21 cellular contexts compared by ENCODE assay signal in the genomic region with DNA sequence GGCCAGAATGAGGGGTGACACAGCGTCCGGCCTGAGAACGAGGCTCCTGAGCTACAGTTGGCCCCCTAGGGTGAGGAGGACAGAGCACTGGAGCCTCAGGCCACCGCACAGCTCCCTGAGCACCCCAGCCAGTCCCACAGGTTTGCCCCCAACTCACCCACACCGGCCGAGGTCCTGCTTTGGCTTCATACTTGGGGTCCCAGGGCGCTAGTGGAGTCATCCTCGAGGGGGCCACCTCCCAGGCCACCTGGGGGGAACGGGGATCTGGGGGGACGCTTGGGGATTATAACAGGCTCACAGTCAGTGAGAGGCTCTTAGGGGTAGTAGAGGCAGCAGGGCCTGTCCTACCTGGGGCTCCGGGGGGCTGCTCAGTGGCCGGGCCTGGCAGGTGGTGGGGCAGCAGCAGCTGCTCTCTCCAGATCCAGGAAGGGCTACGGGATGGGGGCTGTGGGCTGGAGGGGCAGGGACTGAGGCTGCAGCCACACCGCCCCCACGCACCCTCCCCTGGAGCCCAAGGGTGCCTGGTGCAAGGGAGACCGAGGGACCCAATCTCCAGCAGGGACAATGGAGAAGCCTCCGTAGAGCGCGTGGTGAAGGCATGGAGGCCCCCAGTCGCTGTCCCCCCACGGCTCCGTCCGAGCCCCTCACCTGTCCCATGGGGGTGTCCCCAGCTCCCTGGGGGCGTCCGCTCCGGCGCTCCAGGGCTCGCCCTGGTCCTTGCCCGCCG. TPM values are rescaled to one million over a fixed set of nuclear protein-coding genes. Genes with fewer than 3 reads are reported as not detected.
DNase-seq lines count a peak whose midpoint lies in the region; ATAC-seq, FAIRE-seq and TF ChIP-seq lines count a peak whose summit lies in the region.
"Had no signal": no experiment of that assay in that cellular context is flagged by ENCODE, and none has a peak within 500 bp of the region (broad histone marks: within the 10 kb centered on the region; RNA-seq: fewer than 3 reads in every experiment).

No MANE protein-coding gene starts in this region.

- no peak overlapping the region for H3K27ac ChIP-seq in K562 (ENCODE audit: extremely low read depth, low read depth, low read length)
- H3K27ac ChIP-seq in mesenchymal stem cell (ENCODE audit: low read length, poor library complexity, severe bottlenecking): no peak overlapping the region
- H3K27ac ChIP-seq in upper lobe of right lung: no peak overlapping the region
- H3K27ac ChIP-seq: A549, KMS-11, SJSA1 had no signal

- no peak overlapping the region for H2BK15ac ChIP-seq in mesenchymal stem cell (ENCODE audit: low read depth, poor library complexity, severe bottlenecking)

- H2BK12ac ChIP-seq in mesenchymal stem cell (ENCODE audit: low read length in 2 of 2): no peak overlapping the region

- H2AK5ac ChIP-seq in mesenchymal stem cell (ENCODE audit: low read length, severe bottlenecking): no peak overlapping the region

- no peaks in the 10 kb centered on the region for H3K27me3 Mint-ChIP-seq in natural killer cell treated with Interleukin-12 subunit alpha and Interleukin-12 subunit beta and Interleukin-15 and Interleukin-18, amount 100 ng/mL, for 72 hours
- no peaks in the 10 kb centered on the region for H3K27me3 Mint-ChIP-seq in natural killer cell (ENCODE audit: low read depth in 2 of 2)
- H3K27me3 Mint-ChIP-seq: CD4-positive, alpha-beta memory T cell had no signal

- no peak overlapping the region for H3K4ac ChIP-seq in mesenchymal stem cell (ENCODE audit: low read depth in 1 of 2, low read length in 2 of 2)

- no peak for TF ChIP-seq RAD21 in K562 (CRISPR knock-in tag; conservative IDR thresholded peaks at IDR 0.05 in 1 of 2, IDR thresholded peaks at IDR 0.05 in 1 of 2)

- no peaks in the 10 kb centered on the region for H4K20me1 ChIP-seq in K562 (replicated peaks; ENCODE audit: control insufficient read depth, insufficient read depth, low read length)

- peak overlapping the region in 1 of 2 experiments; percentile 65; a peak in 1 of 4 replicates for H3K9ac ChIP-seq in K562 (ENCODE audit: insufficient read depth in 1 of 2, low read depth in 2 of 2, low read length in 2 of 2)
- no peak overlapping the region for H3K9ac ChIP-seq in mesenchymal stem cell (ENCODE audit: low read length)
- H3K9ac ChIP-seq: KMS-11 had no signal

- no peak overlapping the region for H2AFZ ChIP-seq in K562 (ENCODE audit: low read depth, low read length)
- no peak overlapping the region for H2AFZ ChIP-seq in mesenchymal stem cell (ENCODE audit: low read depth, low read length)

- peak overlapping the region; percentile 52 for H4K91ac ChIP-seq in mesenchymal stem cell (ENCODE audit: low read length)

- 88% methylated on average over 13 of the region's 30 CpGs for WGBS in K562 (ENCODE audit: insufficient coverage, low coverage, missing lambda C conversion rate)
- WGBS in mesenchymal stem cell: 97% methylated on average over 30 of the region's 30 CpGs

- POLR2A ChIA-PET in K562 (lab: Yijun Ruan, JAX): interaction anchor here (0.6 to 2.8 kb wide), 3 partner anchors 8 to 96 kb away, joined by 3 to 14 read pairs (median 9); a partner anchor contains a TSS

- H2BK5ac ChIP-seq in mesenchymal stem cell (ENCODE audit: low read depth, low read length, poor library complexity, severe bottlenecking): no peak overlapping the region

- H3K4me1 ChIP-seq in K562 (replicated peaks in 1 of 2; ENCODE audit: control insufficient read depth in 2 of 2, insufficient read depth in 2 of 2, low read length in 2 of 2) (peaks cover 6 to 90% of the 10 kb centered on the region in 2 experiments; a peak in 4 of 5 replicates), mesenchymal stem cell (ENCODE audit: control insufficient read depth, insufficient read depth, low read depth, low read length) (peaks cover 38% of the 10 kb centered on the region), upper lobe of right lung (peaks cover 17% of the 10 kb centered on the region)

- no peak overlapping the region for H3K23ac ChIP-seq in mesenchymal stem cell (ENCODE audit: low read length in 2 of 2)

- H4K8ac ChIP-seq in mesenchymal stem cell (ENCODE audit: low read length): no peak overlapping the region

- ATAC-seq in natural killer cell treated with Interleukin-12 subunit alpha and Interleukin-12 subunit beta and Interleukin-15 and Interleukin-18, amount 100 ng/mL, for 72 hours: no peak
- ATAC-seq in natural killer cell: no peak
- ATAC-seq in K562: no peak
- ATAC-seq in upper lobe of right lung: no peak
- no peak for ATAC-seq in GM21367 (IDR thresholded peaks at IDR 0.05; ENCODE audit: unreplicated experiment)
- ATAC-seq in stimulated activated naive CD8-positive, alpha-beta T cell treated with anti-CD3 and anti-CD28 coated beads, Interleukin-15, Interleukin-2, amounts not matched to agents 100 U/mL and 50 U/mL, for 24 hours: no peak
- no peak for ATAC-seq in GM18511 (IDR thresholded peaks at IDR 0.05; ENCODE audit: unreplicated experiment)
- ATAC-seq: A549 had no signal

- no peak overlapping the region for H3K4me3 Mint-ChIP-seq in natural killer cell treated with Interleukin-12 subunit alpha and Interleukin-12 subunit beta and Interleukin-15 and Interleukin-18, amount 100 ng/mL, for 72 hours
- H3K4me3 Mint-ChIP-seq in natural killer cell: no peak overlapping the region
- H3K4me3 Mint-ChIP-seq: CD4-positive, alpha-beta memory T cell had no signal

- no peak overlapping the region for H3K18ac ChIP-seq in mesenchymal stem cell (ENCODE audit: low read depth in 1 of 2, low read length in 2 of 2)

- H3K36me3 Mint-ChIP-seq in natural killer cell treated with Interleukin-12 subunit alpha and Interleukin-12 subunit beta and Interleukin-15 and Interleukin-18, amount 100 ng/mL, for 72 hours: no peaks in the 10 kb centered on the region
- H3K36me3 Mint-ChIP-seq in natural killer cell: no peaks in the 10 kb centered on the region

- H3K36me3 ChIP-seq in K562 (ENCODE audit: control insufficient read depth, insufficient read depth, low read length): peaks cover 45% of the 10 kb centered on the region; the same call in 1 of the 3 replicates
- H3K36me3 ChIP-seq in mesenchymal stem cell (ENCODE audit: control insufficient read depth in 1 of 2, insufficient read depth in 2 of 2, low read depth in 1 of 2, low read length in 2 of 2): peaks cover 27 to 58% of the 10 kb centered on the region in 2 experiments
- peaks cover 43% of the 10 kb centered on the region for H3K36me3 ChIP-seq in upper lobe of right lung

- H2BK120ac ChIP-seq in mesenchymal stem cell (ENCODE audit: low read depth, low read length): no peak overlapping the region

- H3K4me1 Mint-ChIP-seq in natural killer cell treated with Interleukin-12 subunit alpha and Interleukin-12 subunit beta and Interleukin-15 and Interleukin-18, amount 100 ng/mL, for 72 hours (ENCODE audit: low read depth in 2 of 2): peaks cover 8 to 12% of the 10 kb centered on the region in 2 donors
- H3K4me1 Mint-ChIP-seq in natural killer cell: peaks cover 10 to 36% of the 10 kb centered on the region in 2 donors

- no peaks in the 10 kb centered on the region for H3K9me3 ChIP-seq in K562 (replicated peaks; ENCODE audit: control insufficient read depth, insufficient read depth, low read depth, low read length)
- H3K9me3 ChIP-seq in mesenchymal stem cell (ENCODE audit: control insufficient read depth, low read length): no peaks in the 10 kb centered on the region
- no peaks in the 10 kb centered on the region for H3K9me3 ChIP-seq in upper lobe of right lung
- H3K9me3 ChIP-seq: A549, HAP-1 had no signal

- H3K27me3 ChIP-seq in K562 (ENCODE audit: control insufficient read depth in 2 of 2, insufficient read depth in 2 of 2, low read length in 2 of 2): no peaks in the 10 kb centered on the region
- peaks cover 7 to 17% of the 10 kb centered on the region in 2 experiments for H3K27me3 ChIP-seq in mesenchymal stem cell (ENCODE audit: control insufficient read depth in 1 of 2, insufficient read depth in 1 of 2, low read length in 2 of 2)
- H3K27me3 ChIP-seq in upper lobe of right lung: no peaks in the 10 kb centered on the region

- intact Hi-C loops in natural killer cell (cut with micrococcal nuclease): no loop called here
- intact Hi-C loops in K562 (cut with micrococcal nuclease): no loop called here
- intact Hi-C loops in upper lobe of right lung (cut with DNase I): no loop called here

- H3K79me1 ChIP-seq in mesenchymal stem cell (replicated peaks; ENCODE audit: low read length, poor library complexity, severe bottlenecking): peaks cover 16% of the 10 kb centered on the region

- H3K4me3 ChIP-seq in K562 (no peak overlapping the region), mesenchymal stem cell (ENCODE audit: insufficient read depth in 1 of 2, low read depth in 1 of 2, low read length in 2 of 2) (no peak overlapping the region), upper lobe of right lung (no peak overlapping the region)
- H3K4me3 ChIP-seq: A549, HAP-1, SJSA1 had no signal

- H3K4me2 ChIP-seq in K562 (ENCODE audit: insufficient read depth, low read length): no peak overlapping the region
- H3K4me2 ChIP-seq in mesenchymal stem cell (ENCODE audit: low read length, poor library complexity, severe bottlenecking): no peak overlapping the region
- H3K4me2 ChIP-seq: A549, KMS-11 had no signal

- CTCF ChIA-PET in K562 (lab: Yijun Ruan, JAX; ENCODE audit: low intra/inter-chr PET ratio): interaction anchor here (0.5 kb wide), 1 partner anchor 100 kb away, joined by 6 read pairs; no protein-coding TSS in a partner anchor

- FAIRE-seq in K562 (lab: Jason Lieb, UNC): no peak
- FAIRE-seq: A549 had no signal

- peak; percentile 59 for DNase-seq in natural killer cell treated with Interleukin-12 subunit alpha and Interleukin-12 subunit beta and Interleukin-15 and Interleukin-18, amount 100 ng/mL, for 72 hours (ENCODE audit: low spot score)
- no peak for DNase-seq in natural killer cell
- no peak for DNase-seq in K562 (ENCODE audit: extremely low read depth in 1 of 4, low spot score in 3 of 4)
- no peak for DNase-seq in mesenchymal stem cell
- DNase-seq in upper lobe of right lung: peak; percentile 57
- no peak for DNase-seq in stimulated activated naive CD8-positive, alpha-beta T cell treated with anti-CD3 and anti-CD28 coated beads, Interleukin-15, Interleukin-2, amounts not matched to agents 100 U/mL and 50 U/mL, for 24 hours
- DNase-seq: CD4-positive, alpha-beta memory T cell; DMS53; MV-4-11; NCI-H1417; NCI-H187 treated with DMSO at 0.1 percent for 48 hours; NCI-H2227 treated with DMSO at 0.1 percent for 48 hours; NCI-H510A treated with DMSO at 0.1 percent for 48 hours; NCI-H774; SW 1271 had no signal

- peaks cover 8% of the 10 kb centered on the region for H3K9me1 ChIP-seq in K562 (ENCODE audit: control insufficient read depth, insufficient read depth, low read length)

- no TSS peak for BruUV-seq in K562 (replicated peaks; lab: Mats Ljungman, UMichigan)

- TF ChIP-seq POLR2A in K562 (conservative IDR thresholded peaks at IDR 0.05): 0 out of 2 replicates have a peak, but pooled peaks have one; percentile 34

- no peaks in the 10 kb centered on the region for H3K79me2 ChIP-seq in K562 (ENCODE audit: control insufficient read depth, insufficient read depth, low read length)

- in situ Hi-C loops in K562 (cut with MboI): loop anchor here (25.0 kb wide), 1 partner anchor 111 kb away; a partner anchor contains a TSS

- no peak overlapping the region for H3K27ac Mint-ChIP-seq in natural killer cell treated with Interleukin-12 subunit alpha and Interleukin-12 subunit beta and Interleukin-15 and Interleukin-18, amount 100 ng/mL, for 72 hours
- no peak overlapping the region for H3K27ac Mint-ChIP-seq in natural killer cell

- no peak for TF ChIP-seq EP300 in K562 (IDR thresholded peaks at IDR 0.05; ENCODE audit: low read length)

- no peak for TF ChIP-seq CTCF in natural killer cell (IDR thresholded peaks at IDR 0.05)
- no peak for TF ChIP-seq CTCF in K562 (IDR thresholded peaks at IDR 0.05 in 2 of 3, conservative IDR thresholded peaks at IDR 0.05 in 1 of 3; ENCODE audit: insufficient read depth in 2 of 3, low read depth in 1 of 3, low read length in 3 of 3)
- TF ChIP-seq CTCF in upper lobe of right lung (IDR thresholded peaks at IDR 0.05): no peak

- H3K9me3 Mint-ChIP-seq in natural killer cell treated with Interleukin-12 subunit alpha and Interleukin-12 subunit beta and Interleukin-15 and Interleukin-18, amount 100 ng/mL, for 72 hours: no peaks in the 10 kb centered on the region
- H3K9me3 Mint-ChIP-seq in natural killer cell: no peaks in the 10 kb centered on the region

- H3K14ac ChIP-seq in mesenchymal stem cell (ENCODE audit: low read length in 2 of 2): no peak overlapping the region

RNA-seq across cellular contexts. Expression of a gene that starts 0.6 kb away (rescaled TPM):
- total RNA-seq in natural killer cell treated with Interleukin-12 subunit alpha and Interleukin-12 subunit beta and Interleukin-15 and Interleukin-18, amount 100 ng/mL, for 72 hours: 10 to 100 TPM; 10.1 to 25.2 TPM
- 10 to 100 TPM; 25.9 to 46.4 (median 32.5) TPM for total RNA-seq in natural killer cell
- 7.1 and 11.6 TPM in 2 replicates for total RNA-seq in K562 (2011; cell fraction: chromatin; rRNA removed; ENCODE audit: low replicate concordance)
- 13.0 and 18.8 TPM in 2 replicates for total RNA-seq in K562 (2011; cell fraction: nucleolus; rRNA removed)
- total RNA-seq in K562 (2011; cell fraction: nucleoplasm; rRNA removed): 5.2 and 5.7 TPM in 2 replicates
- total RNA-seq in K562 (2014; rRNA removed): 1.3 and 1.8 TPM in 2 replicates
- 0.48 TPM in 1 of 2 replicates, not detected in the other for total RNA-seq in K562 (2014; rRNA removed; fragmentation: Illumina TruSeq; extraction: Trizol)
- total RNA-seq in K562 (2015; rRNA removed; fragmentation: Illumina TruSeq; extraction: Trizol): 1.1 TPM in 2 replicates
- 3.2 and 5.3 TPM in 2 replicates for total RNA-seq in K562 (2021)
- polyA plus RNA-seq in K562 (2011; rRNA removed): 0.42 and 2.1 TPM in 2 replicates
- polyA plus RNA-seq in K562 (2011; cell fraction: cytosol; rRNA removed): 0.96 and 3.5 TPM in 2 replicates
- polyA plus RNA-seq in K562 (2011; cell fraction: nucleus; rRNA removed): 11.2 and 27.2 TPM in 2 replicates
- 4.8 and 12.8 TPM in 2 replicates for polyA plus RNA-seq in K562 (2012)
- polyA plus RNA-seq in K562 (2014; fragmentation: Illumina TruSeq; extraction: Trizol): 0.48 and 2.8 TPM in 2 replicates
- polyA plus RNA-seq in K562 (2014; fragmentation: Nextera tagmentation; extraction: Ambion mirVana): under 1 TPM; 0.13 to 0.14 TPM
- polyA plus RNA-seq in K562 (2014; rRNA removed): 4.2 and 8.1 TPM in 2 replicates
- polyA minus RNA-seq in K562 (2011; rRNA and poly(A)+ RNA removed): not detected in 2 replicates
- polyA minus RNA-seq in K562 (2011; cell fraction: cytosol; rRNA and poly(A)+ RNA removed): not detected in 2 replicates
- 2.0 and 3.4 TPM in 2 replicates for polyA minus RNA-seq in K562 (2011; cell fraction: nucleus; rRNA and poly(A)+ RNA removed)
- 1.9 TPM for polyA plus RNA-seq in mesenchymal stem cell (2013, experiment 1 of 2)
- polyA plus RNA-seq in mesenchymal stem cell (2013, experiment 2 of 2): 1.4 TPM
- total RNA-seq in upper lobe of right lung: 6.4 TPM
- total RNA-seq: SJSA1 had no signal

RNA-seq across cellular contexts. Expression of a gene that starts 12.8 kb away (rescaled TPM):
- total RNA-seq in natural killer cell treated with Interleukin-12 subunit alpha and Interleukin-12 subunit beta and Interleukin-15 and Interleukin-18, amount 100 ng/mL, for 72 hours: 100 to 1,000 TPM; 125 to 150 TPM
- 100 to 1,000 TPM; 282 to 296 (median 289) TPM for total RNA-seq in natural killer cell
- total RNA-seq in K562 (2011; cell fraction: chromatin; rRNA removed; ENCODE audit: low replicate concordance): 117 and 377 TPM in 2 replicates
- 224 and 228 TPM in 2 replicates for total RNA-seq in K562 (2011; cell fraction: nucleolus; rRNA removed)
- total RNA-seq in K562 (2011; cell fraction: nucleoplasm; rRNA removed): 133 and 136 TPM in 2 replicates
- total RNA-seq in K562 (2014; rRNA removed): 15.0 and 33.7 TPM in 2 replicates
- total RNA-seq in K562 (2014; rRNA removed; fragmentation: Illumina TruSeq; extraction: Trizol): 3.3 and 6.0 TPM in 2 replicates
- 15.0 and 17.2 TPM in 2 replicates for total RNA-seq in K562 (2015; rRNA removed; fragmentation: Illumina TruSeq; extraction: Trizol)
- 56.0 and 63.3 TPM in 2 replicates for total RNA-seq in K562 (2021)
- polyA plus RNA-seq in K562 (2011; rRNA removed): 9.0 and 22.2 TPM in 2 replicates
- 8.5 and 16.9 TPM in 2 replicates for polyA plus RNA-seq in K562 (2011; cell fraction: cytosol; rRNA removed)
- 184 and 234 TPM in 2 replicates for polyA plus RNA-seq in K562 (2011; cell fraction: nucleus; rRNA removed)
- 28.5 and 77.6 TPM in 2 replicates for polyA plus RNA-seq in K562 (2012)
- 15.7 and 28.6 TPM in 2 replicates for polyA plus RNA-seq in K562 (2014; fragmentation: Illumina TruSeq; extraction: Trizol)
- polyA plus RNA-seq in K562 (2014; fragmentation: Nextera tagmentation; extraction: Ambion mirVana): under 1 TPM; 0.06 to 0.25 TPM
- 41.0 and 53.0 TPM in 2 replicates for polyA plus RNA-seq in K562 (2014; rRNA removed)
- polyA minus RNA-seq in K562 (2011; rRNA and poly(A)+ RNA removed): 7.4 and 7.6 TPM in 2 replicates
- 25.4 and 28.8 TPM in 2 replicates for polyA minus RNA-seq in K562 (2011; cell fraction: cytosol; rRNA and poly(A)+ RNA removed)
- polyA minus RNA-seq in K562 (2011; cell fraction: nucleus; rRNA and poly(A)+ RNA removed): 61.5 and 71.8 TPM in 2 replicates
- polyA plus RNA-seq in mesenchymal stem cell (2013, experiment 1 of 2): 72.6 TPM
- polyA plus RNA-seq in mesenchymal stem cell (2013, experiment 2 of 2): 68.0 TPM
- total RNA-seq in upper lobe of right lung: 88.0 TPM

RNA-seq across cellular contexts. Expression of a gene that starts 13.0 kb away (rescaled TPM):
- total RNA-seq in natural killer cell treated with Interleukin-12 subunit alpha and Interleukin-12 subunit beta and Interleukin-15 and Interleukin-18, amount 100 ng/mL, for 72 hours: under 1 TPM in 1 of 2 donors, not detected in 1; 0.21 TPM
- total RNA-seq in natural killer cell: under 1 TPM; 0.45 to 0.94 (median 0.88) TPM
- 1.5 and 2.7 TPM in 2 replicates for total RNA-seq in K562 (2011; cell fraction: chromatin; rRNA removed; ENCODE audit: low replicate concordance)
- total RNA-seq in K562 (2011; cell fraction: nucleolus; rRNA removed): 1.6 and 2.0 TPM in 2 replicates
- 1.1 and 2.1 TPM in 2 replicates for total RNA-seq in K562 (2011; cell fraction: nucleoplasm; rRNA removed)
- 0.50 and 1.4 TPM in 2 replicates for total RNA-seq in K562 (2014; rRNA removed)
- 0.10 and 0.33 TPM in 2 replicates for total RNA-seq in K562 (2014; rRNA removed; fragmentation: Illumina TruSeq; extraction: Trizol)
- 0.49 and 0.51 TPM in 2 replicates for total RNA-seq in K562 (2015; rRNA removed; fragmentation: Illumina TruSeq; extraction: Trizol)
- total RNA-seq in K562 (2021): 0.94 and 0.95 TPM in 2 replicates
- 0.50 and 0.57 TPM in 2 replicates for polyA plus RNA-seq in K562 (2011; rRNA removed)
- 0.86 and 1.00 TPM in 2 replicates for polyA plus RNA-seq in K562 (2011; cell fraction: cytosol; rRNA removed)
- polyA plus RNA-seq in K562 (2011; cell fraction: nucleus; rRNA removed): 2.1 and 3.5 TPM in 2 replicates
- 0.52 and 1.0 TPM in 2 replicates for polyA plus RNA-seq in K562 (2012)
- 0.42 and 0.80 TPM in 2 replicates for polyA plus RNA-seq in K562 (2014; fragmentation: Illumina TruSeq; extraction: Trizol)
- under 1 TPM; 0.17 to 0.27 TPM for polyA plus RNA-seq in K562 (2014; fragmentation: Nextera tagmentation; extraction: Ambion mirVana)
- 0.73 and 1.3 TPM in 2 replicates for polyA plus RNA-seq in K562 (2014; rRNA removed)
- polyA minus RNA-seq in K562 (2011; rRNA and poly(A)+ RNA removed): 0.51 and 0.84 TPM in 2 replicates
- polyA minus RNA-seq in K562 (2011; cell fraction: cytosol; rRNA and poly(A)+ RNA removed): 0.67 TPM in 1 of 2 replicates, not detected in the other
- 0.67 and 0.78 TPM in 2 replicates for polyA minus RNA-seq in K562 (2011; cell fraction: nucleus; rRNA and poly(A)+ RNA removed)
- 0.37 TPM for polyA plus RNA-seq in mesenchymal stem cell (2013, experiment 1 of 2)
- polyA plus RNA-seq in mesenchymal stem cell (2013, experiment 2 of 2): 0.33 TPM
- 1.4 TPM for total RNA-seq in upper lobe of right lung

RNA-seq across cellular contexts. Expression of a gene that starts 29.1 kb away (rescaled TPM):
- 1 to 10 TPM; 5.4 to 5.6 TPM for total RNA-seq in natural killer cell treated with Interleukin-12 subunit alpha and Interleukin-12 subunit beta and Interleukin-15 and Interleukin-18, amount 100 ng/mL, for 72 hours
- 10 to 100 TPM; 18.4 to 24.8 (median 21.7) TPM for total RNA-seq in natural killer cell
- 11.5 and 28.7 TPM in 2 replicates for total RNA-seq in K562 (2011; cell fraction: chromatin; rRNA removed; ENCODE audit: low replicate concordance)
- total RNA-seq in K562 (2011; cell fraction: nucleolus; rRNA removed): 29.5 and 34.2 TPM in 2 replicates
- 23.0 and 24.9 TPM in 2 replicates for total RNA-seq in K562 (2011; cell fraction: nucleoplasm; rRNA removed)
- 13.5 and 14.1 TPM in 2 replicates for total RNA-seq in K562 (2014; rRNA removed)
- total RNA-seq in K562 (2014; rRNA removed; fragmentation: Illumina TruSeq; extraction: Trizol): 3.8 and 4.5 TPM in 2 replicates
- total RNA-seq in K562 (2015; rRNA removed; fragmentation: Illumina TruSeq; extraction: Trizol): 8.9 and 10.0 TPM in 2 replicates
- 32.4 and 33.9 TPM in 2 replicates for total RNA-seq in K562 (2021)
- polyA plus RNA-seq in K562 (2011; rRNA removed): 5.0 and 11.8 TPM in 2 replicates
- 9.0 and 11.0 TPM in 2 replicates for polyA plus RNA-seq in K562 (2011; cell fraction: cytosol; rRNA removed)
- 59.3 and 94.1 TPM in 2 replicates for polyA plus RNA-seq in K562 (2011; cell fraction: nucleus; rRNA removed)
- polyA plus RNA-seq in K562 (2012): 21.8 and 34.6 TPM in 2 replicates
- 30.4 and 31.8 TPM in 2 replicates for polyA plus RNA-seq in K562 (2014; fragmentation: Illumina TruSeq; extraction: Trizol)
- 1 to 10 TPM; 5.2 to 5.4 TPM for polyA plus RNA-seq in K562 (2014; fragmentation: Nextera tagmentation; extraction: Ambion mirVana)
- 28.0 and 28.6 TPM in 2 replicates for polyA plus RNA-seq in K562 (2014; rRNA removed)
- polyA minus RNA-seq in K562 (2011; rRNA and poly(A)+ RNA removed): 1.6 and 2.0 TPM in 2 replicates
- polyA minus RNA-seq in K562 (2011; cell fraction: cytosol; rRNA and poly(A)+ RNA removed): 5.7 and 10.1 TPM in 2 replicates
- polyA minus RNA-seq in K562 (2011; cell fraction: nucleus; rRNA and poly(A)+ RNA removed): 7.3 and 10.7 TPM in 2 replicates
- 255 TPM for polyA plus RNA-seq in mesenchymal stem cell (2013, experiment 1 of 2)
- 254 TPM for polyA plus RNA-seq in mesenchymal stem cell (2013, experiment 2 of 2)
- total RNA-seq in upper lobe of right lung: 57.2 TPM

RNA-seq across cellular contexts. Expression of a gene that starts 34.1 kb away (rescaled TPM):
- total RNA-seq in natural killer cell treated with Interleukin-12 subunit alpha and Interleukin-12 subunit beta and Interleukin-15 and Interleukin-18, amount 100 ng/mL, for 72 hours: 10 to 100 TPM; 45.2 to 49.4 TPM
- total RNA-seq in natural killer cell (10 to 100 TPM; 21.5 to 32.6 (median 22.2) TPM), K562 (2014; rRNA removed) (11.7 and 20.2 TPM in 2 replicates), K562 (2014; rRNA removed; fragmentation: Illumina TruSeq; extraction: Trizol) (3.6 and 4.3 TPM in 2 replicates), K562 (2015; rRNA removed; fragmentation: Illumina TruSeq; extraction: Trizol) (7.8 and 9.3 TPM in 2 replicates), K562 (2021) (23.1 and 23.4 TPM in 2 replicates), upper lobe of right lung (36.0 TPM)
- total RNA-seq in K562 (2011; cell fraction: chromatin; rRNA removed; ENCODE audit: low replicate concordance): 25.6 and 42.2 TPM in 2 replicates
- 22.7 and 25.7 TPM in 2 replicates for total RNA-seq in K562 (2011; cell fraction: nucleolus; rRNA removed)
- total RNA-seq in K562 (2011; cell fraction: nucleoplasm; rRNA removed): 28.4 and 39.7 TPM in 2 replicates
- polyA plus RNA-seq in K562 (2011; rRNA removed) (4.6 and 5.2 TPM in 2 replicates), K562 (2014; fragmentation: Illumina TruSeq; extraction: Trizol) (6.5 and 9.6 TPM in 2 replicates), K562 (2014; fragmentation: Nextera tagmentation; extraction: Ambion mirVana) (under 1 TPM; 0.31 to 0.32 TPM), K562 (2014; rRNA removed) (10.0 and 16.8 TPM in 2 replicates)
- 3.8 and 25.5 TPM in 2 replicates for polyA plus RNA-seq in K562 (2011; cell fraction: cytosol; rRNA removed)
- polyA plus RNA-seq in K562 (2011; cell fraction: nucleus; rRNA removed): 12.0 and 33.1 TPM in 2 replicates
- polyA plus RNA-seq in K562 (2012): 9.7 and 18.9 TPM in 2 replicates
- 3.7 and 4.3 TPM in 2 replicates for polyA minus RNA-seq in K562 (2011; rRNA and poly(A)+ RNA removed)
- polyA minus RNA-seq in K562 (2011; cell fraction: cytosol; rRNA and poly(A)+ RNA removed): 3.9 and 8.0 TPM in 2 replicates
- 10.2 and 12.1 TPM in 2 replicates for polyA minus RNA-seq in K562 (2011; cell fraction: nucleus; rRNA and poly(A)+ RNA removed)
- polyA plus RNA-seq in mesenchymal stem cell (2013, experiment 1 of 2): 5.6 TPM
- 5.7 TPM for polyA plus RNA-seq in mesenchymal stem cell (2013, experiment 2 of 2)

Comparison
In these comparisons a context has a peak if more than half of its experiments do, and no peak if none do; other contexts are left out.
1. DNase-seq: peak in natural killer cell treated with Interleukin-12 subunit alpha and Interleukin-12 subunit beta and Interleukin-15 and Interleukin-18, amount 100 ng/mL, for 72 hours (single experiment) and upper lobe of right lung (single experiment); none in natural killer cell (single experiment), K562 (0 of 4), mesenchymal stem cell (single experiment) and stimulated activated naive CD8-positive, alpha-beta T cell treated with anti-CD3 and anti-CD28 coated beads, Interleukin-15, Interleukin-2, amounts not matched to agents 100 U/mL and 50 U/mL, for 24 hours (single experiment).